Comparison of ENCODE assay signal across 8 cellular contexts in genomic region chr4:6574747-6575502, GRCh38. TPM values are rescaled to one million over a fixed set of nuclear protein-coding genes. Genes with fewer than 3 reads are reported as not detected.
DNase-seq lines count a peak whose midpoint lies in the region; ATAC-seq, FAIRE-seq and TF ChIP-seq lines count a peak whose summit lies in the region.

TSS of gene MAN2B2 (plus strand) at chr4:6575189. CDS start at chr4:6575211, 22 bp downstream.

- ATAC-seq in HG02642 (IDR thresholded peaks at IDR 0.05; ENCODE audit: poor library complexity, unreplicated experiment): peak; percentile 94
- peak; percentile 98 to 99 for ATAC-seq in right cardiac atrium

- DNase-seq in GM12892 (ENCODE audit: insufficient read length) (peak; percentile 99), NCI-H128 (lab: John Stamatoyannopoulos, UW; ENCODE audit: unreplicated experiment) (peak; percentile 35), right cardiac atrium (peak; percentile 91 to 97 (median 97)), uterus (peak; percentile 82 to 91)

- peak; percentile 78 for FAIRE-seq in GM12892 (lab: Jason Lieb, UNC)

- H3K4me1 ChIP-seq in right cardiac atrium (ENCODE audit: control insufficient read depth, insufficient read depth, low read length): no peaks in the 10 kb centered on the region
- H3K4me1 ChIP-seq in rectal smooth muscle tissue (ENCODE audit: control insufficient read depth, insufficient read depth, low read length): peaks cover 4% of the 10 kb centered on the region
- no peaks in the 10 kb centered on the region for H3K4me1 ChIP-seq in uterus

- H3K4me3 ChIP-seq in right cardiac atrium (ENCODE audit: low read length) (peak within 1 kb of the TSS; percentile 50), rectal smooth muscle tissue (ENCODE audit: low read length) (peak within 1 kb of the TSS; percentile 91), uterus (peak within 1 kb of the TSS; percentile 85 to 86)

- TF ChIP-seq CTCF in uterus (IDR thresholded peaks at IDR 0.05): no peak

- H3K36me3 ChIP-seq in rectal smooth muscle tissue (ENCODE audit: control insufficient read depth, insufficient read depth, low read length) (peaks cover 12% of the 10 kb centered on the region), uterus (no peaks in the 10 kb centered on the region)

- intact Hi-C loops in T-helper 2 cell treated with Interferon-gamma antibody and Interleukin-4, amounts not matched to agents 100 ng/mL and 5 ng/mL, for 36 hours (cut with micrococcal nuclease): loop anchor here (1.0 to 10.0 kb wide), 6 partner anchors 65 to 528 kb away; partner anchors contain the start of genes BLOC1S4, KIAA0232, MRFAP1 and TADA2B
- intact Hi-C loops in right cardiac atrium (cut with DNase I) (no loop called here), uterus (cut with DNase I; ENCODE audit: low total_unique reads) (no loop called here)

- H3K27me3 ChIP-seq in right cardiac atrium (ENCODE audit: control insufficient read depth, insufficient read depth) (no peaks in the 10 kb centered on the region), rectal smooth muscle tissue (ENCODE audit: control insufficient read depth, insufficient read depth, low read length) (no peaks in the 10 kb centered on the region), uterus (no peaks in the 10 kb centered on the region)

- no peaks in the 10 kb centered on the region for H3K9me3 ChIP-seq in right cardiac atrium (ENCODE audit: control insufficient read depth, low read length)
- no peaks in the 10 kb centered on the region for H3K9me3 ChIP-seq in uterus

- WGBS in right cardiac atrium: under 1% methylated on average over 62 of the region's 62 CpGs

- H3K9ac ChIP-seq in rectal smooth muscle tissue (ENCODE audit: low read length): peak within 1 kb of the TSS; percentile 82

- H3K27ac ChIP-seq in angular gyrus (ENCODE audit: low read depth, low read length): peak within 1 kb of the TSS; percentile 95
- peak within 1 kb of the TSS; percentile 1 for H3K27ac ChIP-seq in right cardiac atrium (ENCODE audit: low read length)
- H3K27ac ChIP-seq in rectal smooth muscle tissue (ENCODE audit: low read depth, low read length): peak within 1 kb of the TSS; percentile 16
- peak within 1 kb of the TSS; percentile 24 to 86 for H3K27ac ChIP-seq in uterus

- TF ChIP-seq POLR2A in GM12892 (IDR thresholded peaks at IDR 0.05; ENCODE audit: low read depth, low read length) (peak; percentile 84; the same call in 1 of the 2 replicates), uterus (IDR thresholded peaks at IDR 0.05) (peak in 1 of 2 donors; percentile 64)

RNA-seq across cellular contexts. Expression of gene MAN2B2, which starts in this region (rescaled TPM):
- 5.2 TPM for polyA plus RNA-seq in GM12892 (2012; ENCODE audit: missing spikeins)
- total RNA-seq in T-helper 2 cell treated with Interferon-gamma antibody and Interleukin-4, amounts not matched to agents 100 ng/mL and 5 ng/mL, for 36 hours: 27.5 and 27.8 TPM in 2 replicates
- 10 to 100 TPM; 27.0 to 38.4 (median 28.9) TPM for total RNA-seq in right cardiac atrium
- 11.5 TPM for polyA plus RNA-seq in right cardiac atrium
- total RNA-seq in uterus: 10 to 100 TPM; 14.8 to 30.8 (median 19.2) TPM

Comparison
In these comparisons a context has a peak if more than half of its experiments do, and no peak if none do; other contexts are left out.
1. Peak in every context shown above with its lines: DNase-seq, ATAC-seq, H3K4me3 ChIP-seq and H3K27ac ChIP-seq.
2. DNase-seq: peak in every context shown above with its lines; median percentile 99 in GM12892; 97 in right cardiac atrium; 86 in uterus; 35 in NCI-H128.
3. H3K27ac ChIP-seq: peak in every context shown above with its lines; median percentile 95 in angular gyrus; 55 in uterus; 16 in rectal smooth muscle tissue; 1 in right cardiac atrium.